25 cellular contexts compared by ENCODE assay signal in genomic region chr12:26373606-26374495, GRCh38.
DNase-seq lines count a peak whose midpoint lies in the region; ATAC-seq, FAIRE-seq and TF ChIP-seq lines count a peak whose summit lies in the region.
"Had no signal": no experiment of that assay in that cellular context is flagged by ENCODE, and none has a peak within 500 bp of the region (broad histone marks: within the 10 kb centered on the region; RNA-seq: fewer than 3 reads in every experiment).

No MANE protein-coding gene starts in this region.

- H3K4me3 ChIP-seq in AG10803 (ENCODE audit: low read length) (no peak overlapping the region), PC-3 (ENCODE audit: low read length) (no peak overlapping the region), bronchial epithelial cell (ENCODE audit: low read depth, low read length) (no peak overlapping the region)
- H3K4me3 ChIP-seq: BLaER1 treated with 17β-estradiol and CSF1 and Interleukin-3, amounts not matched to agents 10 nM and 100 nM; heart left ventricle; thoracic aorta had no signal

- H3K27ac ChIP-seq in PC-3 (ENCODE audit: low read length): no peak overlapping the region
- H3K27ac ChIP-seq: BLaER1 treated with 17β-estradiol and CSF1 and Interleukin-3, amounts not matched to agents 10 nM and 100 nM; heart left ventricle; neutrophil had no signal

- H3K36me3 ChIP-seq in PC-3 (ENCODE audit: low read depth, low read length) (no peaks in the 10 kb centered on the region), bronchial epithelial cell (ENCODE audit: control insufficient read depth, insufficient read depth, low read length) (no peaks in the 10 kb centered on the region)
- H3K36me3 ChIP-seq: heart left ventricle, neutrophil, thoracic aorta had no signal

- POLR2A ChIA-PET in PC-3 (lab: Charles Lee; ENCODE audit: unreplicated experiment): no interaction called here

- H3F3A ChIP-seq in PC-3 (ENCODE audit: low read length, unreplicated experiment): no peaks in the 10 kb centered on the region

- DNase-seq in AG10803 (ENCODE audit: low read depth) (peak; percentile 6), PC-3 (peak; percentile 30), bronchial epithelial cell (ENCODE audit: low read depth) (peak; percentile 93), islet precursor cell (peak; percentile 66), NOMO-1 treated with dmso at 0.1 percent for 144 hours (lab: John Stamatoyannopoulos, UW; ENCODE audit: unreplicated experiment) (no peak), AG08396 (ENCODE audit: low spot score) (no peak), NCI-H187 treated with DMSO at 0.1 percent for 48 hours (lab: John Stamatoyannopoulos, UW) (no peak)
- DNase-seq: activated CD8-positive, alpha-beta T cell treated with anti-CD3 and anti-CD28 coated beads, Interleukin-2, amount 10 ng/mL, durations not matched to agents 7 days and 5 days; DMS79; GF-D8; heart left ventricle; mesendoderm; NCI-H1417 treated with DMSO at 0.1 percent for 48 hours; NCI-H446; stimulated activated CD4-positive, alpha-beta T cell treated with anti-CD3 and anti-CD28 coated beads, Interleukin-15, amount 100 ng/mL, for 24 hours; stimulated activated naive CD8-positive, alpha-beta T cell treated with anti-CD3 and anti-CD28 coated beads, Interleukin-15, Interleukin-2, amounts not matched to agents 100 U/mL and 50 U/mL, for 24 hours; T-helper 17 cell had no signal

- no peak overlapping the region for H3K4me2 ChIP-seq in PC-3 (ENCODE audit: low read length)
- H3K4me2 ChIP-seq: BLaER1 treated with 17β-estradiol and CSF1 and Interleukin-3, amounts not matched to agents 10 nM and 100 nM had no signal

- TF ChIP-seq CTCF in AG10803 (conservative IDR thresholded peaks at IDR 0.05; ENCODE audit: low read length): no peak
- no peak for TF ChIP-seq CTCF in PC-3 (conservative IDR thresholded peaks at IDR 0.05; ENCODE audit: low read depth, low read length)
- TF ChIP-seq CTCF in bronchial epithelial cell (IDR thresholded peaks at IDR 0.05; ENCODE audit: insufficient read depth, low read length, severe bottlenecking): no peak

- H3K4me1 ChIP-seq in PC-3 (ENCODE audit: insufficient read depth, low read length): peaks cover 12% of the 10 kb centered on the region

- BruUV-seq in PC-3 (replicated peaks; lab: Mats Ljungman, UMichigan): no TSS peak

- no peaks in the 10 kb centered on the region for H3K9me3 ChIP-seq in PC-3 (ENCODE audit: low read length)
- H3K9me3 ChIP-seq: BLaER1 treated with 17β-estradiol and CSF1 and Interleukin-3, amounts not matched to agents 10 nM and 100 nM; heart left ventricle; neutrophil; thoracic aorta had no signal

- H3K27me3 ChIP-seq in PC-3 (ENCODE audit: low read length) (no peaks in the 10 kb centered on the region), bronchial epithelial cell (ENCODE audit: control insufficient read depth, insufficient read depth, low read length) (no peaks in the 10 kb centered on the region)
- H3K27me3 ChIP-seq: BLaER1 treated with 17β-estradiol and CSF1 and Interleukin-3, amounts not matched to agents 10 nM and 100 nM; heart left ventricle; neutrophil had no signal

- no peaks in the 10 kb centered on the region for H4K20me1 ChIP-seq in PC-3 (ENCODE audit: low read length)
- H4K20me1 ChIP-seq: BLaER1 treated with 17β-estradiol and CSF1 and Interleukin-3, amounts not matched to agents 10 nM and 100 nM had no signal

- H3K79me2 ChIP-seq in PC-3 (ENCODE audit: low read length): no peaks in the 10 kb centered on the region

- FAIRE-seq in bronchial epithelial cell (lab: Jason Lieb, UNC): peak; percentile 94
- FAIRE-seq: endothelial cell of umbilical vein had no signal

- ATAC-seq in PC-3 (no peak), HG02973 (IDR thresholded peaks at IDR 0.05; ENCODE audit: unreplicated experiment) (no peak)
- ATAC-seq: activated CD8-positive, alpha-beta T cell treated with anti-CD3 and anti-CD28 coated beads, Interleukin-2, amount 10 ng/mL, durations not matched to agents 7 days and 5 days; heart left ventricle; left lobe of liver; Right ventricle myocardium inferior; sciatic nerve; stimulated activated naive CD8-positive, alpha-beta T cell treated with anti-CD3 and anti-CD28 coated beads, Interleukin-15, Interleukin-2, amounts not matched to agents 100 U/mL and 50 U/mL, for 24 hours; T-helper 17 cell had no signal

- H3K9ac ChIP-seq in PC-3 (ENCODE audit: low read length): no peak overlapping the region
- H3K9ac ChIP-seq: BLaER1 treated with 17β-estradiol and CSF1 and Interleukin-3, amounts not matched to agents 10 nM and 100 nM had no signal

- no peak overlapping the region for H2AFZ ChIP-seq in PC-3 (ENCODE audit: low read length)

- CTCF ChIA-PET in PC-3 (lab: Charles Lee): no interaction called here

- no peaks in the 10 kb centered on the region for H3K9me2 ChIP-seq in PC-3 (replicated peaks; ENCODE audit: low read length)

- intact Hi-C loops in PC-3 (cut with micrococcal nuclease): no loop called here

Comparison
In these comparisons a context has a peak if more than half of its experiments do, and no peak if none do; other contexts are left out.
1. DNase-seq: peak in AG10803 (single experiment), PC-3 (single experiment), bronchial epithelial cell (single experiment) and islet precursor cell (single experiment); none in NOMO-1 treated with dmso at 0.1 percent for 144 hours (single experiment), AG08396 (single experiment) and NCI-H187 treated with DMSO at 0.1 percent for 48 hours (single experiment).